Comparison of ENCODE assay signal across 1 cellular context in the genomic region with DNA sequence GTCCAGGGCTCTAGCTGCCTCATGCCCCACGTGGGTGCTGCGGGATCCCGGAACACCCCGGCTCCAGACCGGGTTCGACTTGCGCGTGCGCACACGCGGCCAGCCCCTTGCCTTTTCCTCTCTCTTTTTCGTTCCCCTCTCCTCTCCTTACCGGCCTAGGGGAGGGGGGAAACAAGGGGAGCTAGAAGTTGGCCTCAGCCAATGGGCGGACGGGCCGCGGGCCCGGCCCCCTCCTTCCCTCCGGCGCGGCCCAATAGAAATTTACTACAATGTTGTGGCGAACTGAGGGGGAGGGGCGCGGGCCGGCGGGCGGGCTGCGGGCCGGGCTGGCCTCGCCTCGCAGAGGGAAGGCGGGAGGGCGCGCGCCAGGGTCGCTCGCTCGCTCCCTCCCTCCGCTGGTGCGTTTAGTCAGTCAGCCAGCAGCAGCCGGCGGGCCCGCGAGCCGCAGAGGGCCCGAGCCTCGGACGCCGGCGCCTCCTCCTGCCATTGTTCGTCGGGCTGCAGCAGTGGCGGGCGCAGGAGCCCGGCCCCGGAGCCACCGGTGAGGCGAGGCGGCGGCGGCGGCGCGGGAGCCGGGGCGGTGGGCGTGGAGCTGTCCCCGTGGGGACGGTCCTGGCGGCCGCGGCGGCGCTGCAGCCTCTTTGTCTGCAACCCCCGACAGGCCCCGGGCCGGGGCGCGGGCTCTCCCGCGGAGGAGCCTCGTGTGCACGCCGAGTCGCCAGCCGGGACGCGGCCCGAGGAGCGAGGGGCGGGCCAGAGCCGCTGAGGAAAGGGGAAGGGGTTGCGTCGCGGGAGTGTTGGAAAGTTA.
TF ChIP-seq lines count a peak whose summit lies in the region.

TSS of gene EPB41 (plus strand) at position 342 of the 808 bp plus-strand sequence. CDS start 72,869 bp downstream, outside the sequence.

TF ChIP-seq in HepG2, 621 proteins besides CTCF, POLR2A, EP300 and RAD21 (continued from another document and continues in another):
- TF ChIP-seq, protein P1, sequence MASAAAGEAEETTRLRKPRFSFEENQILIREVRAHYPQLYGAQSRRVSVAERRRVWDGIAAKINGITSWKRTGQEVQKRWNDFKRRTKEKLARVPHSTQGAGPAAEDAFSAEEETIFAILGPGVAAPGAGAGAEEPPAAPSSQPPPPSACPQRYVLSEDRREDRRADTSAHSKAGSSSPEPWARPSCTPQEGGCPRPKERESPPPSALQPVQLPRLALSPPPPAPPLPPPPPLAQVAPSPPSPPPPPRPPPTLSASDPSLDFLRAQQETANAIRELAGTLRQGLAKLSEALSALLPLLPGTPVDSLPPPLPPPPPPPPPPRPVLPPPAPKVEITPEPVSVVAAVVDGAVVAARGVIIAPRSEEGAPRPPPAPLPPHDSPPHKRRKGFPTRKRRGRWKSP (CRISPR knock-in tag; IDR thresholded peaks at IDR 0.05), result no peak
- TF ChIP-seq, protein P2, sequence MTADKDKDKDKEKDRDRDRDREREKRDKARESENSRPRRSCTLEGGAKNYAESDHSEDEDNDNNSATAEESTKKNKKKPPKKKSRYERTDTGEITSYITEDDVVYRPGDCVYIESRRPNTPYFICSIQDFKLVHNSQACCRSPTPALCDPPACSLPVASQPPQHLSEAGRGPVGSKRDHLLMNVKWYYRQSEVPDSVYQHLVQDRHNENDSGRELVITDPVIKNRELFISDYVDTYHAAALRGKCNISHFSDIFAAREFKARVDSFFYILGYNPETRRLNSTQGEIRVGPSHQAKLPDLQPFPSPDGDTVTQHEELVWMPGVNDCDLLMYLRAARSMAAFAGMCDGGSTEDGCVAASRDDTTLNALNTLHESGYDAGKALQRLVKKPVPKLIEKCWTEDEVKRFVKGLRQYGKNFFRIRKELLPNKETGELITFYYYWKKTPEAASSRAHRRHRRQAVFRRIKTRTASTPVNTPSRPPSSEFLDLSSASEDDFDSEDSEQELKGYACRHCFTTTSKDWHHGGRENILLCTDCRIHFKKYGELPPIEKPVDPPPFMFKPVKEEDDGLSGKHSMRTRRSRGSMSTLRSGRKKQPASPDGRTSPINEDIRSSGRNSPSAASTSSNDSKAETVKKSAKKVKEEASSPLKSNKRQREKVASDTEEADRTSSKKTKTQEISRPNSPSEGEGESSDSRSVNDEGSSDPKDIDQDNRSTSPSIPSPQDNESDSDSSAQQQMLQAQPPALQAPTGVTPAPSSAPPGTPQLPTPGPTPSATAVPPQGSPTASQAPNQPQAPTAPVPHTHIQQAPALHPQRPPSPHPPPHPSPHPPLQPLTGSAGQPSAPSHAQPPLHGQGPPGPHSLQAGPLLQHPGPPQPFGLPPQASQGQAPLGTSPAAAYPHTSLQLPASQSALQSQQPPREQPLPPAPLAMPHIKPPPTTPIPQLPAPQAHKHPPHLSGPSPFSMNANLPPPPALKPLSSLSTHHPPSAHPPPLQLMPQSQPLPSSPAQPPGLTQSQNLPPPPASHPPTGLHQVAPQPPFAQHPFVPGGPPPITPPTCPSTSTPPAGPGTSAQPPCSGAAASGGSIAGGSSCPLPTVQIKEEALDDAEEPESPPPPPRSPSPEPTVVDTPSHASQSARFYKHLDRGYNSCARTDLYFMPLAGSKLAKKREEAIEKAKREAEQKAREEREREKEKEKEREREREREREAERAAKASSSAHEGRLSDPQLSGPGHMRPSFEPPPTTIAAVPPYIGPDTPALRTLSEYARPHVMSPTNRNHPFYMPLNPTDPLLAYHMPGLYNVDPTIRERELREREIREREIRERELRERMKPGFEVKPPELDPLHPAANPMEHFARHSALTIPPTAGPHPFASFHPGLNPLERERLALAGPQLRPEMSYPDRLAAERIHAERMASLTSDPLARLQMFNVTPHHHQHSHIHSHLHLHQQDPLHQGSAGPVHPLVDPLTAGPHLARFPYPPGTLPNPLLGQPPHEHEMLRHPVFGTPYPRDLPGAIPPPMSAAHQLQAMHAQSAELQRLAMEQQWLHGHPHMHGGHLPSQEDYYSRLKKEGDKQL (CRISPR knock-in tag; IDR thresholded peaks at IDR 0.05; ENCODE audit: low read depth), result no peak
- TF ChIP-seq SALL1 (CRISPR knock-in tag; IDR thresholded peaks at IDR 0.05) (peak; percentile 54; the same call in 1 of the 2 replicates), ZBTB2 (CRISPR knock-in tag; IDR thresholded peaks at IDR 0.05; ENCODE audit: low read depth) (0 out of 2 replicates have a peak, but pooled peaks have one; percentile 27), FOXK2 (IDR thresholded peaks at IDR 0.05) (peak; percentile 59; the same call in 1 of the 2 replicates), DPF2 (CRISPR knock-in tag; IDR thresholded peaks at IDR 0.05; ENCODE audit: borderline replicate concordance, low read depth) (no peak), MAX (IDR thresholded peaks at IDR 0.05) (peak; percentile 84), RXRB (CRISPR knock-in tag; IDR thresholded peaks at IDR 0.05; ENCODE audit: borderline replicate concordance) (no peak), ZZZ3 (CRISPR knock-in tag; IDR thresholded peaks at IDR 0.05; ENCODE audit: borderline replicate concordance) (no peak), REXO4 (CRISPR knock-in tag; IDR thresholded peaks at IDR 0.05; ENCODE audit: borderline replicate concordance) (no peak), FUBP1 (CRISPR knock-in tag; IDR thresholded peaks at IDR 0.05; ENCODE audit: borderline replicate concordance) (no peak), IRF2 (CRISPR knock-in tag; IDR thresholded peaks at IDR 0.05) (0 out of 2 replicates have a peak, but pooled peaks have one; percentile 32), GATAD1 (CRISPR knock-in tag; IDR thresholded peaks at IDR 0.05) (no peak), BORCS8-MEF2B (CRISPR knock-in tag; IDR thresholded peaks at IDR 0.05) (no peak), MXI1 (IDR thresholded peaks at IDR 0.05; ENCODE audit: borderline replicate concordance, low read depth, low read length) (peak; percentile 66; the same call in 2 of the 3 replicates), HES4 (CRISPR knock-in tag; IDR thresholded peaks at IDR 0.05; ENCODE audit: borderline replicate concordance) (peak; percentile 40; the same call in 1 of the 2 replicates), ATF7-NPFF (CRISPR knock-in tag; IDR thresholded peaks at IDR 0.05; ENCODE audit: low read depth) (peak; percentile 63), SAP130 (CRISPR knock-in tag; IDR thresholded peaks at IDR 0.05; ENCODE audit: low read depth) (peak; percentile 86), ZNF232 (CRISPR knock-in tag; IDR thresholded peaks at IDR 0.05; ENCODE audit: borderline replicate concordance) (no peak), ZNF274 (CRISPR knock-in tag; IDR thresholded peaks at IDR 0.05) (no peak; the same call in 1 of the 2 replicates), KLF16 (CRISPR knock-in tag; IDR thresholded peaks at IDR 0.05) (0 out of 4 replicates have a peak, but pooled peaks of 1 of the 2 experiments have one; percentile 18), ZSCAN25 (CRISPR knock-in tag; IDR thresholded peaks at IDR 0.05) (peak; percentile 98), PRPF4 (IDR thresholded peaks at IDR 0.05; ENCODE audit: low read depth, low read length, poor library complexity, severe bottlenecking) (no peak), E2F5 (CRISPR knock-in tag; conservative IDR thresholded peaks at IDR 0.05) (no peak), TRAFD1 (CRISPR knock-in tag; IDR thresholded peaks at IDR 0.05; ENCODE audit: borderline replicate concordance) (no peak), ATRX (CRISPR knock-in tag; IDR thresholded peaks at IDR 0.05; ENCODE audit: borderline replicate concordance) (no peak), SMAD1 (CRISPR knock-in tag; IDR thresholded peaks at IDR 0.05; ENCODE audit: borderline replicate concordance, low read depth) (0 out of 2 replicates have a peak, but pooled peaks have one; percentile 21), ZNF574 (CRISPR knock-in tag; IDR thresholded peaks at IDR 0.05) (peak; percentile 40; the same call in 1 of the 2 replicates)
- TF ChIP-seq, protein P3, sequence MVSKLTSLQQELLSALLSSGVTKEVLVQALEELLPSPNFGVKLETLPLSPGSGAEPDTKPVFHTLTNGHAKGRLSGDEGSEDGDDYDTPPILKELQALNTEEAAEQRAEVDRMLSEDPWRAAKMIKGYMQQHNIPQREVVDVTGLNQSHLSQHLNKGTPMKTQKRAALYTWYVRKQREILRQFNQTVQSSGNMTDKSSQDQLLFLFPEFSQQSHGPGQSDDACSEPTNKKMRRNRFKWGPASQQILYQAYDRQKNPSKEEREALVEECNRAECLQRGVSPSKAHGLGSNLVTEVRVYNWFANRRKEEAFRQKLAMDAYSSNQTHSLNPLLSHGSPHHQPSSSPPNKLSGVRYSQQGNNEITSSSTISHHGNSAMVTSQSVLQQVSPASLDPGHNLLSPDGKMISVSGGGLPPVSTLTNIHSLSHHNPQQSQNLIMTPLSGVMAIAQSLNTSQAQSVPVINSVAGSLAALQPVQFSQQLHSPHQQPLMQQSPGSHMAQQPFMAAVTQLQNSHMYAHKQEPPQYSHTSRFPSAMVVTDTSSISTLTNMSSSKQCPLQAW (CRISPR knock-in tag; IDR thresholded peaks at IDR 0.05), result no peak
